9 cellular contexts compared by ENCODE assay signal in the genomic region with DNA sequence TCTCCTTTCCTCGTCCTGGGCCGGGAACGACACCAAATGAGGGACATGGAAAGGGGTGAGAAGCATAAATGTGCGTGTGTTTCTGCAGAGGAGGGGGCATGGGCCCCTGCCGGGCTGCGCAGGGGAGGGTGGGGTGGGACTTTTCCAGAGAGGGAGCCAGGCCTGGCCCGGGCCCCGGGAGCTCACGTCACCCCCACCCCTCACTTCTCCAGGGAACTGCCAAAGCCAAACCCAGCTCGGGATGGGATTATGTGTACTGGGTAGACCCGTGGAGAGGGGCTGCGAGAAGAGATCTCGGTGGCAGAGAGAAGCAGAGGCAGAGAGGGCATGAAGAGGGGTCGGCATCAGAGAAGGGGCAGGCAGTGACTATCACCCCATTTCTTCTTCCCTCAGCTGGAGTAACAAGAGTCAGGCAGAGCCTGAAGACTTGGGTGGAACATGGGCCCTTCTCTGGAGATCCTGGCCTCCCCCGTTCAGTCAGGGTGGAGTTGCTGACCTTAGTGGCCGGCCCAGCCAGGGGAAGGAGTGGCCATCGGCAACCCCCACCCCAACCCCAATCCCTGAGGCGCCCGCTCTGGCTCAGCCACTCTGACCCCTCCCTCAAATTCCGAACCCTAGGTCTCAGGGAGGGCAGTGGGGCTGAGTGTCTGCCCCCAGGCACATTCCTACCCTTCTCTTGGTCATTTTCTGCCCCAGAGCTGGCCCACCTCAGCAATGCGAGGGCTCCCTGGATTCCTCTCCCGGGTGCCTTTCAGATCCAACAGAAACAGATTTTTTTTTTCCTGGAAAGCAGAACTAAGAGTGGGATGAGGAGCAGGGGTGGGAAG. TPM values are rescaled to one million over a fixed set of nuclear protein-coding genes. Genes with fewer than 3 reads are reported as not detected.
DNase-seq lines count a peak whose midpoint lies in the region; ATAC-seq lines count a peak whose summit lies in the region.
"Had no signal": no experiment of that assay in that cellular context is flagged by ENCODE, and none has a peak within 500 bp of the region (broad histone marks: within the 10 kb centered on the region; RNA-seq: fewer than 3 reads in every experiment).

No MANE protein-coding gene starts in this region.

- H3K27me3 Mint-ChIP-seq in activated naive CD8-positive, alpha-beta T cell, result peaks cover 14% of the 10 kb centered on the region
- peaks cover 50% of the 10 kb centered on the region for H3K27me3 Mint-ChIP-seq in activated naive CD8-positive, alpha-beta T cell treated with anti-CD3 and anti-CD28 coated beads for 36 hours
- peaks cover 11 to 33% (median 16%) of the 10 kb centered on the region in 5 donors for H3K27me3 Mint-ChIP-seq in naive thymus-derived CD8-positive, alpha-beta T cell

- POLR2A ChIA-PET in naive thymus-derived CD8-positive, alpha-beta T cell (lab: Charles Lee), result interaction anchor here (0.6 to 5.5 kb wide), 3 partner anchors 10 to 24 kb away, joined by 3 to 28 read pairs (median 5); no protein-coding TSS in a partner anchor

- peaks cover 26% of the 10 kb centered on the region for H3K4me1 Mint-ChIP-seq in activated naive CD8-positive, alpha-beta T cell (ENCODE audit: low read depth)
- peaks cover 18% of the 10 kb centered on the region for H3K4me1 Mint-ChIP-seq in activated naive CD8-positive, alpha-beta T cell treated with anti-CD3 and anti-CD28 coated beads for 36 hours
- peaks cover 7 to 30% (median 24%) of the 10 kb centered on the region in 4 donors for H3K4me1 Mint-ChIP-seq in naive thymus-derived CD8-positive, alpha-beta T cell

- no peaks in the 10 kb centered on the region for H3K9me3 ChIP-seq in esophagus (ENCODE audit: control insufficient read depth in 2 of 2, insufficient read depth in 1 of 2, low read depth in 1 of 2, low read length in 1 of 2)

- H3K4me3 ChIP-seq in esophagus (ENCODE audit: low read depth in 1 of 2, low read length in 2 of 2), result peak overlapping the region; percentile 64 to 72

- DNase-seq in activated naive CD8-positive, alpha-beta T cell treated with anti-CD3 and anti-CD28 coated beads for 36 hours, result no peak
- DNase-seq in naive thymus-derived CD8-positive, alpha-beta T cell, result no peak
- no peak for DNase-seq in cerebellar nuclear complex (lab: John Stamatoyannopoulos, UW)
- DNase-seq in DMS79 treated with DMSO at 0.1 percent for 48 hours (lab: John Stamatoyannopoulos, UW), result no peak
- DNase-seq in activated effector memory CD4-positive, alpha-beta T cell treated with Interleukin-2 at 50 U/mL for 16 hours, result no peak
- DNase-seq in NCI-H187 (lab: John Stamatoyannopoulos, UW), result no peak
- DNase-seq: foreskin keratinocyte had no signal

- H3K27me3 ChIP-seq in esophagus (ENCODE audit: control insufficient read depth in 1 of 2, insufficient read depth in 2 of 2, low read length in 2 of 2), result no peaks in the 10 kb centered on the region

- 44 to 49% methylated on average over 20 to 22 of the region's 22 CpGs for WGBS in esophagus, 2 donors

- no peak for ATAC-seq in naive thymus-derived CD8-positive, alpha-beta T cell
- ATAC-seq: foreskin keratinocyte had no signal

- H3K36me3 ChIP-seq in esophagus (ENCODE audit: control insufficient read depth in 2 of 2, insufficient read depth in 2 of 2, low read length in 1 of 2), result peaks cover 2 to 6% of the 10 kb centered on the region in 2 donors

- peaks cover 0 to 6% of the 10 kb centered on the region in 2 donors for H3K4me1 ChIP-seq in esophagus (ENCODE audit: control insufficient read depth in 2 of 2, insufficient read depth in 2 of 2, low read length in 1 of 2)
- H3K4me1 ChIP-seq: foreskin keratinocyte had no signal

- H3K27ac Mint-ChIP-seq in activated naive CD8-positive, alpha-beta T cell, result no peak overlapping the region
- no peak overlapping the region for H3K27ac Mint-ChIP-seq in activated naive CD8-positive, alpha-beta T cell treated with anti-CD3 and anti-CD28 coated beads for 36 hours
- H3K27ac Mint-ChIP-seq in naive thymus-derived CD8-positive, alpha-beta T cell, result no peak overlapping the region

- H3K4me3 Mint-ChIP-seq in activated naive CD8-positive, alpha-beta T cell, result peak overlapping the region; percentile 35
- no peak overlapping the region for H3K4me3 Mint-ChIP-seq in activated naive CD8-positive, alpha-beta T cell treated with anti-CD3 and anti-CD28 coated beads for 36 hours
- H3K4me3 Mint-ChIP-seq in naive thymus-derived CD8-positive, alpha-beta T cell, result peak overlapping the region in 7 of 10 donors; percentile 22 to 84 (median 55)

- H3K27ac ChIP-seq in esophagus (ENCODE audit: low read depth in 2 of 2, low read length in 1 of 2), result peak overlapping the region; percentile 92
- H3K27ac ChIP-seq: foreskin keratinocyte had no signal

- no peaks in the 10 kb centered on the region for H3K36me3 Mint-ChIP-seq in activated naive CD8-positive, alpha-beta T cell
- no peaks in the 10 kb centered on the region for H3K36me3 Mint-ChIP-seq in activated naive CD8-positive, alpha-beta T cell treated with anti-CD3 and anti-CD28 coated beads for 36 hours
- no peaks in the 10 kb centered on the region for H3K36me3 Mint-ChIP-seq in naive thymus-derived CD8-positive, alpha-beta T cell

- no peaks in the 10 kb centered on the region for H3K9me3 Mint-ChIP-seq in activated naive CD8-positive, alpha-beta T cell (ENCODE audit: low read depth)
- no peaks in the 10 kb centered on the region for H3K9me3 Mint-ChIP-seq in activated naive CD8-positive, alpha-beta T cell treated with anti-CD3 and anti-CD28 coated beads for 36 hours
- H3K9me3 Mint-ChIP-seq in naive thymus-derived CD8-positive, alpha-beta T cell, result no peaks in the 10 kb centered on the region

RNA-seq across cellular contexts. Expression of a gene that starts 1.2 kb away (rescaled TPM):
- under 1 TPM; 0.06 to 0.10 TPM for total RNA-seq in activated naive CD8-positive, alpha-beta T cell treated with anti-CD3 and anti-CD28 coated beads for 36 hours
- polyA plus RNA-seq in esophagus, result 100 to 1,000 TPM in 1 of 2 donors, 10 to 100 TPM in 1; 43.2 to 108 TPM
- under 1 TPM; 0.16 to 0.29 TPM for total RNA-seq in naive thymus-derived CD8-positive, alpha-beta T cell
- polyA plus RNA-seq in naive thymus-derived CD8-positive, alpha-beta T cell, result under 1 TPM in 1 of 3 donors, not detected in 2; 0.32 TPM

RNA-seq across cellular contexts. Expression of a gene that starts 29.0 kb away (rescaled TPM):
- total RNA-seq in activated naive CD8-positive, alpha-beta T cell treated with anti-CD3 and anti-CD28 coated beads for 36 hours, result 100 to 1,000 TPM; 209 to 217 TPM
- 100 to 1,000 TPM in 1 of 2 donors, 10 to 100 TPM in 1; 99.3 to 101 TPM for polyA plus RNA-seq in esophagus
- total RNA-seq in naive thymus-derived CD8-positive, alpha-beta T cell, result 100 to 1,000 TPM; 291 TPM
- polyA plus RNA-seq in naive thymus-derived CD8-positive, alpha-beta T cell, result 100 to 1,000 TPM; 125 to 170 (median 146) TPM

RNA-seq across cellular contexts. Expression of a gene that starts 34.9 kb away (rescaled TPM):
- not detected for total RNA-seq in activated naive CD8-positive, alpha-beta T cell treated with anti-CD3 and anti-CD28 coated beads for 36 hours
- polyA plus RNA-seq in esophagus, result 1 to 10 TPM; 2.1 to 4.6 TPM
- 1 to 10 TPM in 1 of 2 experiments, not detected in 1; 1.9 TPM for total RNA-seq in naive thymus-derived CD8-positive, alpha-beta T cell
- polyA plus RNA-seq in naive thymus-derived CD8-positive, alpha-beta T cell, result 1 to 10 TPM in 1 of 3 donors, under 1 TPM in 1, not detected in 1; 0.38 to 1.3 TPM
- total RNA-seq: foreskin keratinocyte had no signal

RNA-seq across cellular contexts. Expression of a gene that starts 42.5 kb away (rescaled TPM):
- total RNA-seq in activated naive CD8-positive, alpha-beta T cell treated with anti-CD3 and anti-CD28 coated beads for 36 hours, result under 1 TPM; 0.88 to 0.99 TPM
- 1,000 to 10,000 TPM; 1,189 to 4,054 TPM for polyA plus RNA-seq in esophagus
- 1 to 10 TPM; 1.5 to 1.6 TPM for total RNA-seq in naive thymus-derived CD8-positive, alpha-beta T cell
- under 1 TPM in 1 of 3 donors, not detected in 2; 0.17 TPM for polyA plus RNA-seq in naive thymus-derived CD8-positive, alpha-beta T cell
